13 cellular contexts compared by ENCODE assay signal in genomic region chr10:131755200-131755599, GRCh38.
DNase-seq lines count a peak whose midpoint lies in the region; TF ChIP-seq lines count a peak whose summit lies in the region.
"Had no signal": no experiment of that assay in that cellular context is flagged by ENCODE, and none has a peak within 500 bp of the region (broad histone marks: within the 10 kb centered on the region; RNA-seq: fewer than 3 reads in every experiment).

No MANE protein-coding gene starts in this region.

- H3K4me2 ChIP-seq in BLaER1 (peak overlapping the region; percentile 60), hepatocyte (no peak overlapping the region)

- BruUV-seq in Calu3 (replicated peaks; lab: Mats Ljungman, UMichigan) = no TSS peak

- intact Hi-C loops in Calu3 (cut with micrococcal nuclease; ENCODE audit: unreplicated experiment) = no loop called here

- H4K20me1 ChIP-seq in BLaER1 (no peaks in the 10 kb centered on the region), hepatocyte (ENCODE audit: insufficient read depth, poor library complexity, severe bottlenecking) (no peaks in the 10 kb centered on the region)

- H3K27ac ChIP-seq in BLaER1 (no peak overlapping the region), hepatocyte (peak overlapping the region; percentile 10)

- H3K4me1 Mint-ChIP-seq in Calu3 (ENCODE audit: low read depth, unreplicated experiment) = peaks cover 18% of the 10 kb centered on the region
- H3K4me1 Mint-ChIP-seq: IgD-negative memory B cell had no signal

- H3K4me3 ChIP-seq in BLaER1 (no peak overlapping the region), hepatocyte (no peak overlapping the region)

- H2AFZ ChIP-seq in hepatocyte = no peak overlapping the region

- CTCF ChIA-PET in Calu3 (lab: Charles Lee) = no interaction called here

- DNase-seq in Calu3 = peak; percentile 38
- DNase-seq in hepatocyte (ENCODE audit: low spot score) = no peak
- DNase-seq in renal cortical epithelial cell (ENCODE audit: low read depth) = peak; percentile 64
- DNase-seq in globus pallidus (ENCODE audit: low spot score) = no peak
- DNase-seq in mucosa of gallbladder (ENCODE audit: low spot score) = no peak
- DNase-seq in mesenteric fat pad (ENCODE audit: low spot score) = no peak
- DNase-seq: ACHN; CD8-positive, alpha-beta T cell; GDM1; H9; KBM-7 had no signal

- H3K79me2 ChIP-seq in hepatocyte = no peaks in the 10 kb centered on the region

- H3K27me3 Mint-ChIP-seq in Calu3 (ENCODE audit: unreplicated experiment) = no peaks in the 10 kb centered on the region
- H3K27me3 Mint-ChIP-seq: IgD-negative memory B cell had no signal

- TF ChIP-seq CTCF in Calu3 (IDR thresholded peaks at IDR 0.05; ENCODE audit: unreplicated experiment) (no peak), hepatocyte (IDR thresholded peaks at IDR 0.05; ENCODE audit: poor library complexity) (no peak)

- H3K4me1 ChIP-seq in BLaER1 (peaks cover 78% of the 10 kb centered on the region), hepatocyte (ENCODE audit: insufficient read depth) (peaks cover 32% of the 10 kb centered on the region)

- H3K27ac Mint-ChIP-seq in Calu3 (ENCODE audit: unreplicated experiment) = peak overlapping the region; percentile 75
- H3K27ac Mint-ChIP-seq: CD8-positive, alpha-beta T cell; H9 had no signal

- 72% methylated on average over 5 of the region's 5 CpGs for WGBS in hepatocyte (ENCODE audit: low lambda C conversion rate, missing lambda C conversion rate)

- no peaks in the 10 kb centered on the region for H3K27me3 ChIP-seq in BLaER1
- no peaks in the 10 kb centered on the region for H3K27me3 ChIP-seq in hepatocyte

- H3K9me3 ChIP-seq in BLaER1 (no peaks in the 10 kb centered on the region), hepatocyte (ENCODE audit: low read depth) (no peaks in the 10 kb centered on the region)

- H3K36me3 Mint-ChIP-seq in Calu3 (ENCODE audit: insufficient read depth, unreplicated experiment) = no peaks in the 10 kb centered on the region
- H3K36me3 Mint-ChIP-seq: CD8-positive, alpha-beta T cell; IgD-negative memory B cell had no signal

- H3K9ac ChIP-seq in BLaER1 = no peak overlapping the region

- H3K9me2 ChIP-seq in hepatocyte (replicated peaks; ENCODE audit: insufficient read depth) = no peaks in the 10 kb centered on the region

- no peaks in the 10 kb centered on the region for H3K9me3 Mint-ChIP-seq in Calu3 (ENCODE audit: low read depth, unreplicated experiment)
- H3K9me3 Mint-ChIP-seq: CD8-positive, alpha-beta T cell; H9 had no signal

- H3K36me3 ChIP-seq in BLaER1 (no peaks in the 10 kb centered on the region), hepatocyte (replicated peaks; ENCODE audit: insufficient read depth, low read depth) (no peaks in the 10 kb centered on the region)

- H3K4me3 Mint-ChIP-seq in Calu3 (ENCODE audit: low read depth, unreplicated experiment) = no peak overlapping the region
- H3K4me3 Mint-ChIP-seq: CD8-positive, alpha-beta T cell; H9; IgD-negative memory B cell had no signal

Comparison
In these comparisons a context has a peak if more than half of its experiments do, and no peak if none do; other contexts are left out.
1. DNase-seq: peak in Calu3 (single experiment) and renal cortical epithelial cell (single experiment); none in hepatocyte (single experiment), globus pallidus (single experiment), mucosa of gallbladder (single experiment) and mesenteric fat pad (single experiment).